Comparison of ENCODE assay signal across 12 cellular contexts in the genomic region with DNA sequence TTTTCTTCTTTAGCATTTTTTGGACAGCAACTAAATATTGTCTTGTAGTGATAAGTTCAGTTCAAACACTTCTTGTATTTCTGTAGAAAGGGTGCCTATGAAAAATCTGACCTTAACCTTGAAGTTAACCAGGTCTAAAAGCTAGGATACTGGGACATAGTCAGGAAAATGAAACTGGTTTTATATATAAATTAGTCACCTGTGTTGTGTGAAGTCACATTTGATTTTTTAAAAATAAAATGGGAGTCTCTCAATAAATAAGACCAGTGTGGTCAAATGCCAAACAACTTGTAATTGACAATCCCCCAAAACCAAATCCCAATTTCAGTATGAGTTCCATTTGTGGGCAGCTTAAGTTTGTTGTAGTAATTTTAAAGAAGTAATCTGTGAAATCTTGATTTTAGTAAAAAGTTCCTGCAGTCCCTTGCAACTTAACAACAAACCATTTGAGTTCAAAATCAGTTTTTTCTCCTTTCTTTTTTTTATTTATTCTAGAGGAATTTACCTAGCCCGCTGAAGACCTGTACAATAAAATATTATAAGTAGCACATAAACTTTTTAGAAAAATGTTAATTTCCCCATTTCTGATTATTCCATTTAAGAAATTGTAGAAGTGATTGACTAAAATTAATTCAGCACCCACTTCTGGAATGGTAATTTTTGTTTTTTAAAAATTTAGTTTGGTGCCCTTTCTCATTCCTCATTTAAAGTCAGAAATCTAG.
A peak's percentile ranks its signal among the peaks of the same experiment; 100 is the strongest.
DNase-seq lines count a peak whose midpoint lies in the region; ATAC-seq, FAIRE-seq and TF ChIP-seq lines count a peak whose summit lies in the region.
"Had no signal": no experiment of that assay in that cellular context is flagged by ENCODE, and none has a peak within 500 bp of the region (broad histone marks: within the 10 kb centered on the region; RNA-seq: fewer than 3 reads in every experiment).

No MANE protein-coding gene starts in this region.

- no peaks in the 10 kb centered on the region for H3K9me3 ChIP-seq in Loucy (ENCODE audit: insufficient read depth, low read depth, low read length)
- H3K9me3 ChIP-seq in pancreas = no peaks in the 10 kb centered on the region

- FAIRE-seq in endometrium (lab: Jason Lieb, UNC) = peak; percentile 59
- FAIRE-seq in pancreas (lab: Jason Lieb, UNC) = peak; percentile 69

- TF ChIP-seq CTCF in Loucy (conservative IDR thresholded peaks at IDR 0.05; ENCODE audit: low read length) (no peak), pancreas (IDR thresholded peaks at IDR 0.05) (no peak)

- no peak for DNase-seq in pancreas
- no peak for DNase-seq in DMS79 treated with DMSO at 0.1 percent for 48 hours (lab: John Stamatoyannopoulos, UW)
- DNase-seq in NCI-H748 (lab: John Stamatoyannopoulos, UW; ENCODE audit: unreplicated experiment) = no peak
- no peak for DNase-seq in medulla oblongata (ENCODE audit: extremely low spot score)
- DNase-seq: NCI-H2171, SW 1271 had no signal

- H3K4me1 ChIP-seq in ACC112 (ENCODE audit: control insufficient read depth, insufficient read depth, low read length, unreplicated experiment) (peaks cover 20% of the 10 kb centered on the region), Loucy (ENCODE audit: insufficient read depth, low read length, poor library complexity, severe bottlenecking) (peaks cover 76% of the 10 kb centered on the region), pancreas (peaks cover 39 to 59% (median 51%) of the 10 kb centered on the region in 3 donors)

- H3K9ac ChIP-seq in Loucy (ENCODE audit: low read depth, low read length, poor library complexity, severe bottlenecking) = peak overlapping the region; percentile 98

- H3K9me2 ChIP-seq in Loucy (replicated peaks; ENCODE audit: low read depth, low read length) = no peaks in the 10 kb centered on the region

- intact Hi-C loops in pancreas (cut with DNase I) = no loop called here

- no peaks in the 10 kb centered on the region for H3K27me3 ChIP-seq in ACC112 (ENCODE audit: insufficient read depth, low read length)
- H3K27me3 ChIP-seq in Loucy (ENCODE audit: insufficient read depth, low read length, poor library complexity, severe bottlenecking) = peaks cover 6% of the 10 kb centered on the region
- no peaks in the 10 kb centered on the region for H3K27me3 ChIP-seq in pancreas

- peak overlapping the region; percentile 81 for H3K4me2 ChIP-seq in Loucy (ENCODE audit: low read depth, low read length, poor library complexity, severe bottlenecking)
- H3K4me2 ChIP-seq: smooth muscle cell had no signal

- peak overlapping the region; percentile 75 for H3K4me3 ChIP-seq in ACC112 (ENCODE audit: low read depth, low read length)
- peak overlapping the region; percentile 84 for H3K4me3 ChIP-seq in Loucy (ENCODE audit: low read length, poor library complexity, severe bottlenecking)
- H3K4me3 ChIP-seq in pancreas = peak overlapping the region in 2 of 4 donors; percentile 25 to 98
- H3K4me3 ChIP-seq: smooth muscle cell had no signal

- H3F3A ChIP-seq in Loucy (ENCODE audit: low read depth) = peaks cover 14% of the 10 kb centered on the region; the same call in 1 of the 2 replicates

- peaks cover 96% of the 10 kb centered on the region for H3K79me2 ChIP-seq in ACC112 (ENCODE audit: control insufficient read depth, insufficient read depth, low read length, unreplicated experiment)
- H3K79me2 ChIP-seq in Loucy (ENCODE audit: insufficient read depth, low read length) = peaks cover 95% of the 10 kb centered on the region

- no peak overlapping the region for H2AFZ ChIP-seq in ACC112 (ENCODE audit: low read length, unreplicated experiment)
- no peak overlapping the region for H2AFZ ChIP-seq in Loucy (ENCODE audit: low read length)

- H4K20me1 ChIP-seq in Loucy (ENCODE audit: insufficient read depth, low read length, poor library complexity, severe bottlenecking) = no peaks in the 10 kb centered on the region

- H3K36me3 ChIP-seq in ACC112 (ENCODE audit: insufficient read depth, low read length) (no peaks in the 10 kb centered on the region), Loucy (ENCODE audit: insufficient read depth, low read length) (no peaks in the 10 kb centered on the region), pancreas (no peaks in the 10 kb centered on the region)

- WGBS in pancreas, 2 donors = 32 to 41% methylated on average over 1 of the region's 1 CpG

- H3K27ac ChIP-seq in ACC112 (ENCODE audit: low read depth, low read length) (peak overlapping the region; percentile 100), pancreas (peak overlapping the region; percentile 99 to 100 (median 100))

- no peak for ATAC-seq in pancreas
- ATAC-seq in HG02970 (IDR thresholded peaks at IDR 0.05; ENCODE audit: low FRiP score, unreplicated experiment) = no peak
- ATAC-seq: stimulated activated memory B cell treated with anti-CD40 and anti-IgM and Interleukin-4, amounts not matched to agents 10 μg/mL and 1 μg/mL and 100 μg/mL, for 72 hours had no signal
